Comparison of ENCODE assay signal across 1 cellular context in genomic region chr9:92773810-92774209, GRCh38.
TF ChIP-seq lines count a peak whose summit lies in the region.

No MANE protein-coding gene starts in this region.

TF ChIP-seq in IMR-90, 13 proteins besides CTCF, POLR2A, EP300 and RAD21:
- TF ChIP-seq MAFK (IDR thresholded peaks at IDR 0.05; ENCODE audit: low read depth, low read length) (no peak), BHLHE40 (IDR thresholded peaks at IDR 0.05; ENCODE audit: low read depth, low read length) (no peak), FOS (IDR thresholded peaks at IDR 0.05; ENCODE audit: low read depth, low read length) (no peak), CHD1 (IDR thresholded peaks at IDR 0.05; ENCODE audit: low read depth, low read length) (no peak), MXI1 (IDR thresholded peaks at IDR 0.05; ENCODE audit: borderline replicate concordance, low read depth, low read length) (no peak), CEBPB (IDR thresholded peaks at IDR 0.05; ENCODE audit: low read depth, low read length) (no peak), MAZ (IDR thresholded peaks at IDR 0.05; ENCODE audit: borderline replicate concordance, low read depth, low read length) (no peak)
